ENCODE assay signal across 1 cellular context in genomic region chr6:47235964-47236760, GRCh38.
A peak's percentile ranks its signal among the peaks of the same experiment; 100 is the strongest.
TF ChIP-seq lines count a peak whose summit lies in the region.

No MANE protein-coding gene starts in this region.

TF ChIP-seq in HEK293, 187 proteins besides CTCF, POLR2A, EP300 and RAD21 (continued from another document and continues in another):
- TF ChIP-seq ZNF639 (tag by site-specific recombination; IDR thresholded peaks at IDR 0.05), result no peak
- TF ChIP-seq ZBTB49 (tag by site-specific recombination; IDR thresholded peaks at IDR 0.05; ENCODE audit: low read depth), result no peak
- TF ChIP-seq ZNF366 (tag by site-specific recombination; conservative IDR thresholded peaks at IDR 0.05), result 0 out of 2 replicates have a peak, but pooled peaks have one; percentile 16
- TF ChIP-seq ZFP37 (tag by site-specific recombination; IDR thresholded peaks at IDR 0.05), result no peak
- no peak for TF ChIP-seq ZBTB7A (tag by site-specific recombination; IDR thresholded peaks at IDR 0.05; ENCODE audit: low read depth)
- no peak for TF ChIP-seq KLF9 (tag by site-specific recombination; IDR thresholded peaks at IDR 0.05; ENCODE audit: low read depth)
- TF ChIP-seq MEIS1 (CRISPR knock-in tag; IDR thresholded peaks at IDR 0.05; ENCODE audit: borderline replicate concordance), result no peak
- TF ChIP-seq ZNF175 (tag by site-specific recombination; IDR thresholded peaks at IDR 0.05), result no peak
- no peak for TF ChIP-seq ZFP69B (tag by site-specific recombination; IDR thresholded peaks at IDR 0.05)
- TF ChIP-seq ZNF558 (tag by site-specific recombination; IDR thresholded peaks at IDR 0.05), result peak; percentile 45; the same call in 1 of the 2 replicates
- TF ChIP-seq ZNF664 (tag by site-specific recombination; IDR thresholded peaks at IDR 0.05), result no peak
- peak; percentile 24; the same call in 1 of the 2 replicates for TF ChIP-seq ZNF629 (tag by site-specific recombination; IDR thresholded peaks at IDR 0.05)
- no peak for TF ChIP-seq PRDM1 (tag by site-specific recombination; IDR thresholded peaks at IDR 0.05)
- no peak for TF ChIP-seq ZNF391 (tag by site-specific recombination; IDR thresholded peaks at IDR 0.05; ENCODE audit: borderline replicate concordance, low read depth)
- peak; percentile 40; the same call in 1 of the 2 replicates for TF ChIP-seq ZSCAN30 (tag by site-specific recombination; IDR thresholded peaks at IDR 0.05)
- TF ChIP-seq SP2 (tag by site-specific recombination; IDR thresholded peaks at IDR 0.05), result no peak
- no peak for TF ChIP-seq ZEB2 (tag by site-specific recombination; IDR thresholded peaks at IDR 0.05)
- TF ChIP-seq PATZ1 (tag by site-specific recombination; IDR thresholded peaks at IDR 0.05), result no peak
- 0 out of 2 replicates have a peak, but pooled peaks have one; percentile 11 for TF ChIP-seq KLF17 (tag by site-specific recombination; IDR thresholded peaks at IDR 0.05)
- TF ChIP-seq ZNF16 (tag by site-specific recombination; IDR thresholded peaks at IDR 0.05; ENCODE audit: low read depth), result no peak
- TF ChIP-seq, protein P1, sequence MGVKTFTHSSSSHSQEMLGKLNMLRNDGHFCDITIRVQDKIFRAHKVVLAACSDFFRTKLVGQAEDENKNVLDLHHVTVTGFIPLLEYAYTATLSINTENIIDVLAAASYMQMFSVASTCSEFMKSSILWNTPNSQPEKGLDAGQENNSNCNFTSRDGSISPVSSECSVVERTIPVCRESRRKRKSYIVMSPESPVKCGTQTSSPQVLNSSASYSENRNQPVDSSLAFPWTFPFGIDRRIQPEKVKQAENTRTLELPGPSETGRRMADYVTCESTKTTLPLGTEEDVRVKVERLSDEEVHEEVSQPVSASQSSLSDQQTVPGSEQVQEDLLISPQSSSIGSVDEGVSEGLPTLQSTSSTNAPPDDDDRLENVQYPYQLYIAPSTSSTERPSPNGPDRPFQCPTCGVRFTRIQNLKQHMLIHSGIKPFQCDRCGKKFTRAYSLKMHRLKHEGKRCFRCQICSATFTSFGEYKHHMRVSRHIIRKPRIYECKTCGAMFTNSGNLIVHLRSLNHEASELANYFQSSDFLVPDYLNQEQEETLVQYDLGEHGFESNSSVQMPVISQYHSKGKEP (tag by site-specific recombination; IDR thresholded peaks at IDR 0.05), result no peak
- no peak for TF ChIP-seq ZSCAN16 (tag by site-specific recombination; IDR thresholded peaks at IDR 0.05)
- no peak for TF ChIP-seq ZNF530 (tag by site-specific recombination; IDR thresholded peaks at IDR 0.05; ENCODE audit: low read depth)
- peak; percentile 95 for TF ChIP-seq PRDM6 (tag by site-specific recombination; IDR thresholded peaks at IDR 0.05)
- TF ChIP-seq ZNF138 (tag by site-specific recombination; IDR thresholded peaks at IDR 0.05; ENCODE audit: borderline replicate concordance), result no peak
- no peak for TF ChIP-seq REST (tag by site-specific recombination; IDR thresholded peaks at IDR 0.05)
- TF ChIP-seq ZNF350 (tag by site-specific recombination; IDR thresholded peaks at IDR 0.05), result no peak
- TF ChIP-seq ZNF146 (tag by site-specific recombination; IDR thresholded peaks at IDR 0.05), result no peak
- TF ChIP-seq ZBTB6 (tag by site-specific recombination; IDR thresholded peaks at IDR 0.05), result no peak
- no peak for TF ChIP-seq HOXA7 (CRISPR knock-in tag; IDR thresholded peaks at IDR 0.05; ENCODE audit: borderline replicate concordance)
- TF ChIP-seq ZNF221 (tag by site-specific recombination; IDR thresholded peaks at IDR 0.05; ENCODE audit: borderline replicate concordance), result no peak
- TF ChIP-seq ZNF274 (IDR thresholded peaks at IDR 0.05; ENCODE audit: low read length), result no peak
- TF ChIP-seq ZNF274 (tag by site-specific recombination; IDR thresholded peaks at IDR 0.05; ENCODE audit: borderline replicate concordance), result no peak
- TF ChIP-seq ZNF658 (tag by site-specific recombination; IDR thresholded peaks at IDR 0.05), result no peak
- 0 out of 2 replicates have a peak, but pooled peaks have one; percentile 26 for TF ChIP-seq ZNF518A (tag by site-specific recombination; conservative IDR thresholded peaks at IDR 0.05; ENCODE audit: low read depth)
- 0 out of 2 replicates have a peak, but pooled peaks have one; percentile 39 for TF ChIP-seq GLI2 (tag by site-specific recombination; IDR thresholded peaks at IDR 0.05; ENCODE audit: borderline replicate concordance, low read depth)
- TF ChIP-seq ZBTB8A (tag by site-specific recombination; IDR thresholded peaks at IDR 0.05), result peak; percentile 32; the same call in 1 of the 2 replicates
- TF ChIP-seq ZNF677 (tag by site-specific recombination; IDR thresholded peaks at IDR 0.05), result no peak
- no peak for TF ChIP-seq ZBTB48 (tag by site-specific recombination; IDR thresholded peaks at IDR 0.05)
- TF ChIP-seq ZNF24 (tag by site-specific recombination; IDR thresholded peaks at IDR 0.05), result no peak; the same call in 1 of the 2 replicates
- TF ChIP-seq MYNN (tag by site-specific recombination; IDR thresholded peaks at IDR 0.05; ENCODE audit: borderline replicate concordance), result no peak
- TF ChIP-seq ZNF596 (tag by site-specific recombination; IDR thresholded peaks at IDR 0.05), result no peak
